ENCODE assay signal across 8 cellular contexts in genomic region chr4:22514431-22514830, GRCh38. TPM values are rescaled to one million over a fixed set of nuclear protein-coding genes. Genes with fewer than 3 reads are reported as not detected.
DNase-seq lines count a peak whose midpoint lies in the region; ATAC-seq and TF ChIP-seq lines count a peak whose summit lies in the region.

No MANE protein-coding gene starts in this region.

- POLR2A ChIA-PET in activated CD8-positive, alpha-beta T cell treated with anti-CD3 and anti-CD28 coated beads for 36 hours (lab: Charles Lee), result interaction anchor here (0.8 to 2.5 kb wide), 3 partner anchors 8 to 70 kb away, joined by 4 to 8 read pairs (median 6); no protein-coding TSS in a partner anchor

- H3K9me3 ChIP-seq in skeletal muscle satellite cell (replicated peaks; ENCODE audit: low read length), result no peaks in the 10 kb centered on the region

- H3K27ac Mint-ChIP-seq in HFFc6, result peak overlapping the region; percentile 92
- H3K27ac Mint-ChIP-seq in activated CD8-positive, alpha-beta T cell treated with anti-CD3 and anti-CD28 coated beads for 36 hours, result peak overlapping the region; percentile 91

- DNase-seq in HFFc6 (no peak), hepatic stellate cell (ENCODE audit: low spot score) (peak; percentile 20), NCI-H2029 treated with DMSO at 0.1 percent for 48 hours (lab: John Stamatoyannopoulos, UW) (no peak), A172 (ENCODE audit: low spot score) (no peak)
- DNase-seq in activated CD8-positive, alpha-beta T cell treated with anti-CD3 and anti-CD28 coated beads for 36 hours, result no peak

- peak overlapping the region; percentile 81 for H3K4me3 ChIP-seq in skeletal muscle satellite cell (ENCODE audit: low read length)

- TF ChIP-seq CTCF in HFFc6 (IDR thresholded peaks at IDR 0.05), result no peak
- TF ChIP-seq CTCF in activated CD8-positive, alpha-beta T cell treated with anti-CD3 and anti-CD28 coated beads for 36 hours (IDR thresholded peaks at IDR 0.05), result no peak

- H3K27me3 ChIP-seq in skeletal muscle satellite cell (ENCODE audit: control insufficient read depth, insufficient read depth, low read length), result no peaks in the 10 kb centered on the region

- H3K36me3 Mint-ChIP-seq in HFFc6 (ENCODE audit: low read depth), result peaks cover 5% of the 10 kb centered on the region; the same call in 1 of the 2 replicates
- H3K36me3 Mint-ChIP-seq in activated CD8-positive, alpha-beta T cell treated with anti-CD3 and anti-CD28 coated beads for 36 hours (ENCODE audit: low read depth), result peaks cover 7% of the 10 kb centered on the region

- peaks cover 50% of the 10 kb centered on the region for H3K4me1 Mint-ChIP-seq in HFFc6 (ENCODE audit: low read depth)
- H3K4me1 Mint-ChIP-seq in activated CD8-positive, alpha-beta T cell treated with anti-CD3 and anti-CD28 coated beads for 36 hours (ENCODE audit: low read depth), result peaks cover 16% of the 10 kb centered on the region

- H3K4me2 ChIP-seq in skeletal muscle satellite cell (ENCODE audit: low read length), result peak overlapping the region; percentile 94

- CTCF ChIA-PET in activated CD8-positive, alpha-beta T cell treated with anti-CD3 and anti-CD28 coated beads for 36 hours (lab: Charles Lee), result no interaction called here

- peak overlapping the region; percentile 95 for H3K4me3 Mint-ChIP-seq in HFFc6
- H3K4me3 Mint-ChIP-seq in activated CD8-positive, alpha-beta T cell treated with anti-CD3 and anti-CD28 coated beads for 36 hours, result peak overlapping the region; percentile 97

- no peaks in the 10 kb centered on the region for H3K36me3 ChIP-seq in skeletal muscle satellite cell (ENCODE audit: insufficient read depth, low read length)

- H3K27me3 Mint-ChIP-seq in HFFc6 (ENCODE audit: insufficient read depth), result no peaks in the 10 kb centered on the region; the same call in 1 of the 2 replicates
- peaks cover 9% of the 10 kb centered on the region for H3K27me3 Mint-ChIP-seq in activated CD8-positive, alpha-beta T cell treated with anti-CD3 and anti-CD28 coated beads for 36 hours

- H3K9ac ChIP-seq in skeletal muscle satellite cell (ENCODE audit: low read depth, low read length), result peak overlapping the region; percentile 82

- intact Hi-C loops in activated CD8-positive, alpha-beta T cell treated with anti-CD3 and anti-CD28 coated beads for 36 hours (cut with micrococcal nuclease), result loop anchor here (2.0 kb wide), 1 partner anchor 14 kb away; no protein-coding TSS in a partner anchor

- ATAC-seq in activated CD8-positive, alpha-beta T cell treated with anti-CD3 and anti-CD28 coated beads for 36 hours, result no peak
- ATAC-seq in HG03175 (IDR thresholded peaks at IDR 0.05; ENCODE audit: unreplicated experiment), result no peak
- no peak for ATAC-seq in activated CD4-positive, CD25-positive, alpha-beta regulatory T cell treated with anti-CD3 and anti-CD28 coated beads, Interleukin-2, amount 50 U/mL, for 24 hours

- no peaks in the 10 kb centered on the region for H3K9me3 Mint-ChIP-seq in HFFc6
- no peaks in the 10 kb centered on the region for H3K9me3 Mint-ChIP-seq in activated CD8-positive, alpha-beta T cell treated with anti-CD3 and anti-CD28 coated beads for 36 hours

- H3K4me1 ChIP-seq in skeletal muscle satellite cell (ENCODE audit: control insufficient read depth, insufficient read depth, low read length), result peaks cover 14% of the 10 kb centered on the region

RNA-seq across cellular contexts. Expression of gene ADGRA3, which starts 1.4 kb away (rescaled TPM):
- 10 to 100 TPM; 15.1 to 19.0 (median 17.7) TPM for total RNA-seq in HFFc6 (2021; fragmentation: NEBNext Ultra II Directional; extraction: Animal tissue kit (Norgen Biotek cat#: 25700))
- total RNA-seq in activated CD8-positive, alpha-beta T cell treated with anti-CD3 and anti-CD28 coated beads for 36 hours, result 10 to 100 TPM; 12.9 to 13.2 TPM
- total RNA-seq in skeletal muscle satellite cell (2012; rRNA removed), result 12.5 and 14.4 TPM in 2 replicates
- 22.6 and 31.1 TPM in 2 replicates for total RNA-seq in A172 (2014; rRNA removed; shearing (Covaris generic))
